In the genomic region with DNA sequence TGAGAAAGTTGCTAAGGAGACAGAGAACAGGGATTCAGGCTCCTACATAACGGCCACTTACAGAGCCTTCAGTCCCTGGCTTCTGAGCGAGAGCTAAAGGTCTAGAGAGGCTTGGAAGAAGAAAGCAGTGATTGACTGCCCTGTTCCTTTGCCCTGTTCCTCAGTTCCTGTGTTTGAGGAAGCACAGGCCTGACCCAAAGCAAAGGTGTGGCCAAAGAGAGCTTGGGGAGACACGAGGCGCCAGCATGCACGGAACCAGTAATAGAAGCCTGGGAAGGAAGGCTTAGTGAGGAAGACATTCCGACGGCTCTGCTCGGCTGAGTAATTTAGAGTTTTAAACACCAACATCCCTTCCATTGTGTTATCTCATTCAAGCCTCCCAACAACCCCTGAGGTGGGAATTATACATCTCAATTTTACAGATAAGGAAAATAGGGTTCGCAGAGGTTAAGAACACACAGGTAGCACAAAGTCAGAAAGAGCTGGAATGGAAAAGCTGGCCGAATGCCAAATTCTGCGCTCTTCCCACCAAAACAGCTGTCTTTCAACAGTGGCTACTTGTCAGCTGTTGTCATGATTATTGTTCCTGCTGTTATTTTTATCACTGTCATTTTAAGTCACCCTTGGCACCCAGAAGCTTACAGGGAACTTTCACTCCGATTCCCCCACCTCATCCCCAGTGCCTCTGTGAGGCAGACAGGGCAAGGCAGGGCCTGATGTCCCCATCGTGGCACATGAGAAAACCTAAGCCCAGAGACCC, we compare ENCODE assay signal across 14 cellular contexts.
DNase-seq lines count a peak whose midpoint lies in the region; ATAC-seq, FAIRE-seq and TF ChIP-seq lines count a peak whose summit lies in the region.
"Had no signal": no experiment of that assay in that cellular context is flagged by ENCODE, and none has a peak within 500 bp of the region (broad histone marks: within the 10 kb centered on the region; RNA-seq: fewer than 3 reads in every experiment).

No MANE protein-coding gene starts in this region.

- in situ Hi-C loops in mammary epithelial cell (cut with MboI; ENCODE audit: low sequenced_read_pairs in 2 of 2) = no loop called here

- H3K9ac ChIP-seq in mammary epithelial cell (ENCODE audit: insufficient read depth, low read length) = no peak overlapping the region

- no peaks in the 10 kb centered on the region for H4K20me1 ChIP-seq in mammary epithelial cell (ENCODE audit: insufficient read depth, low read length)
- H4K20me1 ChIP-seq in PC-9 (ENCODE audit: insufficient read depth) = no peaks in the 10 kb centered on the region

- H3K36me3 ChIP-seq in mammary epithelial cell (ENCODE audit: insufficient read depth, low read length) (no peaks in the 10 kb centered on the region), bronchial epithelial cell (ENCODE audit: control insufficient read depth, insufficient read depth, low read length) (peaks cover 7% of the 10 kb centered on the region), PC-9 (ENCODE audit: low read depth) (no peaks in the 10 kb centered on the region)
- H3K36me3 ChIP-seq: HAP-1, spleen had no signal

- H3K4me1 Mint-ChIP-seq in MCF 10A (ENCODE audit: insufficient read depth, unreplicated experiment) = peaks cover 46% of the 10 kb centered on the region

- H3F3A ChIP-seq in PC-9 (ENCODE audit: insufficient read depth, low read depth) = no peaks in the 10 kb centered on the region

- no peaks in the 10 kb centered on the region for H3K79me2 ChIP-seq in mammary epithelial cell (ENCODE audit: insufficient read depth, low read length)
- H3K79me2 ChIP-seq in PC-9 (ENCODE audit: low read depth) = no peaks in the 10 kb centered on the region

- no peaks in the 10 kb centered on the region for H3K9me3 Mint-ChIP-seq in MCF 10A (ENCODE audit: unreplicated experiment)

- POLR2A ChIA-PET in MCF 10A (lab: Yijun Ruan, JAX) (interaction anchor here (1.0 kb wide), 1 partner anchor 619 kb away, joined by 3 read pairs; the partner anchor contains the start of gene EIF4G2), PC-9 (lab: Charles Lee; ENCODE audit: unreplicated experiment) (no interaction called here)

- no TSS peak for BruUV-seq in MCF 10A (replicated peaks; lab: Mats Ljungman, UMichigan)
- no TSS peak for BruUV-seq in mammary epithelial cell (replicated peaks; lab: Mats Ljungman, UMichigan)
- BruUV-seq in PC-9 (replicated peaks; lab: Mats Ljungman, UMichigan) = no TSS peak

- peak; percentile 36 for FAIRE-seq in bronchial epithelial cell (lab: Jason Lieb, UNC)

- DNase-seq in MCF 10A (ENCODE audit: unreplicated experiment) (no peak), mammary epithelial cell (no peak), bronchial epithelial cell (ENCODE audit: low read depth) (no peak), lung microvascular endothelial cell (ENCODE audit: low read depth in 2 of 2) (peak; percentile 37 to 62), PC-9 (no peak), Ammon's horn (ENCODE audit: low spot score) (no peak), NCI-H2029 (lab: John Stamatoyannopoulos, UW) (no peak)
- DNase-seq: activated CD4-positive, alpha-beta T cell treated with anti-CD3 and anti-CD28 coated beads for 48 hours; hippocampal formation; NCI-H446; RPMI8226; spleen had no signal

- WGBS in mammary epithelial cell (ENCODE audit: low coverage, missing lambda C conversion rate) = 91% methylated on average over 13 of the region's 13 CpGs

- peak overlapping the region; percentile 67 for H3K27ac Mint-ChIP-seq in MCF 10A (ENCODE audit: low read depth, unreplicated experiment)

- CTCF ChIA-PET in MCF 10A (lab: Yijun Ruan, JAX) (no interaction called here), mammary epithelial cell (lab: Charles Lee; ENCODE audit: low non-redundant PET) (no interaction called here), PC-9 (lab: Charles Lee) (no interaction called here)

- dilution Hi-C loops in mammary epithelial cell (cut with HindIII; ENCODE audit: low sequenced_read_pairs) = loop anchor here (5.0 kb wide), 1 partner anchor 95 kb away; no protein-coding TSS in a partner anchor

- no peak overlapping the region for H3K4me3 ChIP-seq in mammary epithelial cell (replicated peaks in 1 of 3; ENCODE audit: insufficient read depth in 1 of 3, low read depth in 2 of 3, low read length in 3 of 3)
- no peak overlapping the region for H3K4me3 ChIP-seq in bronchial epithelial cell (ENCODE audit: low read depth, low read length)
- H3K4me3 ChIP-seq in PC-9 = no peak overlapping the region
- H3K4me3 ChIP-seq: HAP-1, spleen had no signal

- no peaks in the 10 kb centered on the region for H3K27me3 ChIP-seq in mammary epithelial cell (ENCODE audit: insufficient read depth, low read length)
- no peaks in the 10 kb centered on the region for H3K27me3 ChIP-seq in bronchial epithelial cell (ENCODE audit: control insufficient read depth, insufficient read depth, low read length)
- H3K27me3 ChIP-seq in PC-9 (ENCODE audit: insufficient read depth, low read depth) = peaks cover 50% of the 10 kb centered on the region; the same call in 1 of the 2 replicates

- intact Hi-C loops in MCF 10A (cut with micrococcal nuclease) (no loop called here), mammary epithelial cell (cut with micrococcal nuclease) (no loop called here), PC-9 (cut with micrococcal nuclease; ENCODE audit: unreplicated experiment) (no loop called here)

- no peak for TF ChIP-seq CTCF in MCF 10A (IDR thresholded peaks at IDR 0.05; ENCODE audit: unreplicated experiment)
- no peak for TF ChIP-seq CTCF in mammary epithelial cell (conservative IDR thresholded peaks at IDR 0.05 in 1 of 2, IDR thresholded peaks at IDR 0.05 in 1 of 2; ENCODE audit: extremely low read depth in 1 of 2, insufficient read depth in 1 of 2, low read depth in 1 of 2, low read length in 2 of 2)
- TF ChIP-seq CTCF in bronchial epithelial cell (IDR thresholded peaks at IDR 0.05; ENCODE audit: insufficient read depth, low read length, severe bottlenecking) = no peak
- no peak for TF ChIP-seq CTCF in PC-9 (conservative IDR thresholded peaks at IDR 0.05)

- peaks cover 6% of the 10 kb centered on the region for H3K36me3 Mint-ChIP-seq in MCF 10A (ENCODE audit: insufficient read depth, unreplicated experiment)

- no peaks in the 10 kb centered on the region for H3K9me2 ChIP-seq in PC-9 (ENCODE audit: insufficient read depth)

- no peak for ATAC-seq in GM18873 (IDR thresholded peaks at IDR 0.05; ENCODE audit: low FRiP score, unreplicated experiment)

- peaks cover 33% of the 10 kb centered on the region for H3K4me1 ChIP-seq in mammary epithelial cell (ENCODE audit: insufficient read depth, low read length)
- H3K4me1 ChIP-seq in PC-9 (replicated peaks; ENCODE audit: insufficient read depth) = no peaks in the 10 kb centered on the region
- H3K4me1 ChIP-seq: HAP-1 had no signal

- no peak overlapping the region for H3K4me3 Mint-ChIP-seq in MCF 10A (ENCODE audit: unreplicated experiment)

- H3K27ac ChIP-seq in mammary epithelial cell (ENCODE audit: insufficient read depth, low read depth, low read length) (no peak overlapping the region), PC-9 (no peak overlapping the region)
- H3K27ac ChIP-seq: spleen had no signal

- H2AFZ ChIP-seq in mammary epithelial cell (ENCODE audit: low read depth, low read length) (no peak overlapping the region), PC-9 (no peak overlapping the region)

- H3K4me2 ChIP-seq in mammary epithelial cell (ENCODE audit: insufficient read depth, low read depth, low read length) (no peak overlapping the region), PC-9 (no peak overlapping the region)

- H3K9me3 ChIP-seq in mammary epithelial cell (replicated peaks; ENCODE audit: insufficient read depth, low read length) = no peaks in the 10 kb centered on the region
- no peaks in the 10 kb centered on the region for H3K9me3 ChIP-seq in PC-9 (ENCODE audit: insufficient read depth, low read depth)
- H3K9me3 ChIP-seq: HAP-1, spleen had no signal

- H3K27me3 Mint-ChIP-seq in MCF 10A (ENCODE audit: insufficient read depth, unreplicated experiment) = no peaks in the 10 kb centered on the region

Comparison
In these comparisons a context has a peak if more than half of its experiments do, and no peak if none do; other contexts are left out.
1. DNase-seq: peak in lung microvascular endothelial cell (2 of 2); none in MCF 10A (single experiment), mammary epithelial cell (single experiment), bronchial epithelial cell (single experiment), PC-9 (0 of 2), Ammon's horn (single experiment) and NCI-H2029 (single experiment).